In the genomic region with DNA sequence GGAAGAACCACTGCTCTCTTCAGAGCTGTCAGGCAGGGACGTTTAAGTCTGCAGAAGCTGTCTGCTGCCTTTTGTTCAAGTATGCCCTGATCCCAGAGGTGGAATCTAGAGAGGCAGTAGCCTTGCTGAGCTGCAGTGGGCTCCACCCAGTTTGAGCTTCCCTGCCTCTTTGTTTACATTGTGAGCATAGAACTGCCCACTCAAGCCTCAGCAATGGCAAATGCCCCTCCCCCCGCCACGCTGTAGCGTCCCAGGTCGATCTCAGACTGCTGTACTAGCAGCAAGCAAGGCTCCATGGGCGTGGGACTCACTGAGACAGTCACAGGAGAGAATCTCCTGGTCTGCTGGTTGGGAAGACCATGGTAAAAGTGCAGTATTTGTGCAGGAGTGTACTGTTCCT, we compare ENCODE assay signal across 16 cellular contexts.
"Had no signal": no experiment of that assay in that cellular context is flagged by ENCODE, and none has a peak within 500 bp of the region (broad histone marks: within the 10 kb centered on the region; RNA-seq: fewer than 3 reads in every experiment).

No MANE protein-coding gene starts in this region.

- H3K27ac ChIP-seq: breast epithelium, gastroesophageal sphincter, heart right ventricle, tibial nerve, vagina had no signal

- DNase-seq: activated CD4-positive, alpha-beta T cell treated with anti-CD3 and anti-CD28 coated beads, Interleukin-2, amount 50 U/mL, for 48 hours; activated naive CD4-positive, alpha-beta T cell treated with anti-CD3 and anti-CD28 coated beads for 36 hours; activated naive CD8-positive, alpha-beta T cell treated with anti-CD3 and anti-CD28 coated beads, Interleukin-2, amount 50 U/mL, for 24 hours; aorta; cerebellar nuclear complex; heart right ventricle; mammary epithelial cell; naive B cell; retina; stimulated activated CD4-positive, alpha-beta T cell treated with anti-CD3 and anti-CD28 coated beads, Interleukin-15, amount 100 ng/mL, for 24 hours; stimulated activated CD4-positive, alpha-beta T cell treated with anti-CD3 and anti-CD28 coated beads, Interleukin-4, amount 100 ng/mL, for 1 hour; stimulated activated naive B cell treated with anti-CD40 and anti-IgM and Interleukin-4, amounts not matched to agents 10 μg/mL and 1 μg/mL and 100 μg/mL, for 72 hours had no signal

- H3K9me3 ChIP-seq: breast epithelium, gastroesophageal sphincter, heart right ventricle, vagina had no signal

- H3K27me3 ChIP-seq: breast epithelium, heart right ventricle, tibial nerve, vagina had no signal

- H3K4me3 ChIP-seq: breast epithelium, gastroesophageal sphincter, heart right ventricle, tibial nerve, vagina had no signal

- H3K36me3 ChIP-seq: breast epithelium, gastroesophageal sphincter, heart right ventricle, tibial nerve, vagina had no signal

- H3K4me1 ChIP-seq: breast epithelium, gastroesophageal sphincter, heart right ventricle, tibial nerve, vagina had no signal
